ENCODE assay signal across 6 cellular contexts in genomic region chr12:14525964-14526363, GRCh38. TPM values are rescaled to one million over a fixed set of nuclear protein-coding genes. Genes with fewer than 3 reads are reported as not detected.
"Had no signal": no experiment of that assay in that cellular context is flagged by ENCODE, and none has a peak within 500 bp of the region (broad histone marks: within the 10 kb centered on the region; RNA-seq: fewer than 3 reads in every experiment).

No MANE protein-coding gene starts in this region.

- DNase-seq: IMR-90, KBM-7 had no signal

- FAIRE-seq: HepG2, HTR-8/SVneo had no signal

- ATAC-seq: HepG2 had no signal

- H3K27ac ChIP-seq: HL-60 had no signal

RNA-seq across cellular contexts. Expression of gene PLBD1, which starts 41.7 kb away (rescaled TPM):
- total RNA-seq: HepG2, HT1080 had no signal
- polyA plus RNA-seq: HepG2, IMR-90 had no signal
